11 cellular contexts compared by ENCODE assay signal in the genomic region with DNA sequence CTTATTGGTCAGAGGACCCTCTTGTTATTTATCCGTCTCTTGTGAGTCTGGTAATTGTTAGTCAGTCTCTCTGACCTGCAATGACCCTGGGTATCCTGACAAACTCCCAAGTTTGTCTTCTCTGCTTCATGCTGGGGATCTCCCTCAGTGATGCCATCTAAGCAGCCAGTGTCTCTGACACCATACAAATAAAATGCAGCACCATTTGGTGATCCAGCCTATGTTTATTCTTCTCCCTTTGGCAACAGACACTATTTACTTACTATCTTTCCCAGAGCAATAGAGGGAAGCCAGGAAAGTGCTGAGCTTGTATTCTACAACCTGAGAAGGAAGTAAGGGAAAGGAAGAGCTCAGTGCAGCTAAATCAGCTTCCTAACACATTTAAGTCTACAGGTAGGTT. TPM values are rescaled to one million over a fixed set of nuclear protein-coding genes. Genes with fewer than 3 reads are reported as not detected.
DNase-seq lines count a peak whose midpoint lies in the region; ATAC-seq, FAIRE-seq and TF ChIP-seq lines count a peak whose summit lies in the region.
"Had no signal": no experiment of that assay in that cellular context is flagged by ENCODE, and none has a peak within 500 bp of the region (broad histone marks: within the 10 kb centered on the region; RNA-seq: fewer than 3 reads in every experiment).

No MANE protein-coding gene starts in this region.

- POLR2A ChIA-PET in CD8-positive, alpha-beta T cell (lab: Charles Lee): no interaction called here
- POLR2A ChIA-PET in HepG2 (lab: Yijun Ruan, JAX): no interaction called here

- H3K9me3 ChIP-seq in CD8-positive, alpha-beta T cell (ENCODE audit: low read length): no peaks in the 10 kb centered on the region
- H3K9me3 ChIP-seq in adipocyte (ENCODE audit: control insufficient read depth, low read length): no peaks in the 10 kb centered on the region
- no peaks in the 10 kb centered on the region for H3K9me3 ChIP-seq in HepG2 (ENCODE audit: low read length)

- no peak overlapping the region for H3K9ac ChIP-seq in KMS-11
- no peak overlapping the region for H3K9ac ChIP-seq in adipocyte (ENCODE audit: low read length)
- H3K9ac ChIP-seq in HepG2 (ENCODE audit: insufficient read depth, low read depth, low read length): no peak overlapping the region

- H3K27me3 Mint-ChIP-seq in CD8-positive, alpha-beta T cell (ENCODE audit: low read depth): no peaks in the 10 kb centered on the region

- in situ Hi-C loops in HepG2 (cut with HindIII; ENCODE audit: extremely low pct_ligation_motif_present, low pct_unique_long_range_greater_than_20kb): no loop called here

- no peak for TF ChIP-seq RAD21 in HepG2 (CRISPR knock-in tag; IDR thresholded peaks at IDR 0.05)

- TF ChIP-seq EP300 in HepG2 (IDR thresholded peaks at IDR 0.05; ENCODE audit: low read depth in 2 of 2, low read length in 2 of 2) (peak in 1 of 2 experiments; percentile 24; a peak in 1 of 4 replicates), HepG2 (CRISPR knock-in tag; IDR thresholded peaks at IDR 0.05; ENCODE audit: borderline replicate concordance) (no peak)

- no peak overlapping the region for H3K27ac ChIP-seq in CD8-positive, alpha-beta T cell (ENCODE audit: low read depth, low read length)
- peak overlapping the region; percentile 44; the same call in 1 of the 2 replicates for H3K27ac ChIP-seq in KMS-11
- no peak overlapping the region for H3K27ac ChIP-seq in HepG2 (ENCODE audit: extremely low read length, insufficient read depth, low read length)

- no peak for TF ChIP-seq CTCF in CD8-positive, alpha-beta T cell (IDR thresholded peaks at IDR 0.05)
- TF ChIP-seq CTCF in KMS-11 (conservative IDR thresholded peaks at IDR 0.05; ENCODE audit: low read depth, low read length) (no peak), HepG2 (CRISPR knock-in tag; IDR thresholded peaks at IDR 0.05) (no peak)

- no peak for DNase-seq in CD8-positive, alpha-beta T cell
- DNase-seq in adipocyte (ENCODE audit: low read depth): peak; percentile 47
- DNase-seq in HepG2 (ENCODE audit: low spot score): peak; percentile 76
- DNase-seq in stimulated activated CD4-positive, alpha-beta T cell treated with anti-CD3 and anti-CD28 coated beads, Interleukin-2, amount 100 ng/mL, for 48 hours: no peak
- no peak for DNase-seq in activated gamma-delta T cell (lab: John Stamatoyannopoulos, UW)
- DNase-seq in iPS-NIHi11 (ENCODE audit: low spot score): no peak
- DNase-seq in effector CD8-positive, alpha-beta T cell (lab: John Stamatoyannopoulos, UW): no peak
- DNase-seq: caudate nucleus, OCI-M1 had no signal

- peak overlapping the region; percentile 24 for H3K27ac Mint-ChIP-seq in CD8-positive, alpha-beta T cell

- H3K4me2 ChIP-seq in KMS-11: peak overlapping the region; percentile 31; the same call in 1 of the 2 replicates
- H3K4me2 ChIP-seq in HepG2 (ENCODE audit: low read depth, low read length): no peak overlapping the region

- H3K36me3 Mint-ChIP-seq in CD8-positive, alpha-beta T cell: no peaks in the 10 kb centered on the region

- WGBS in HepG2 (ENCODE audit: low lambda C conversion rate): 23% methylated on average over 1 of the region's 1 CpG

- H3K79me2 ChIP-seq in KMS-11 (ENCODE audit: insufficient read depth, low read depth) (no peaks in the 10 kb centered on the region), HepG2 (ENCODE audit: insufficient read depth, low read length) (no peaks in the 10 kb centered on the region)

- H3K27me3 ChIP-seq in CD8-positive, alpha-beta T cell (ENCODE audit: insufficient read depth, low read length): no peaks in the 10 kb centered on the region
- H3K27me3 ChIP-seq in KMS-11 (ENCODE audit: insufficient read depth, low read depth) (no peaks in the 10 kb centered on the region), adipocyte (replicated peaks; ENCODE audit: control insufficient read depth, insufficient read depth, low read length) (no peaks in the 10 kb centered on the region), HepG2 (ENCODE audit: control insufficient read depth in 1 of 2, insufficient read depth in 2 of 2, low read length in 2 of 2) (no peaks in the 10 kb centered on the region)

- H3K36me3 ChIP-seq in CD8-positive, alpha-beta T cell (ENCODE audit: insufficient read depth, low read length): no peaks in the 10 kb centered on the region
- H3K36me3 ChIP-seq in KMS-11 (ENCODE audit: insufficient read depth): no peaks in the 10 kb centered on the region
- H3K36me3 ChIP-seq in adipocyte (ENCODE audit: control insufficient read depth, insufficient read depth, low read length, severe bottlenecking): no peaks in the 10 kb centered on the region
- H3K36me3 ChIP-seq in HepG2 (replicated peaks in 1 of 2; ENCODE audit: control insufficient read depth in 1 of 2, insufficient read depth in 2 of 2, low read length in 2 of 2): no peaks in the 10 kb centered on the region

- no peak for TF ChIP-seq POLR2A in HepG2 (IDR thresholded peaks at IDR 0.05; ENCODE audit: insufficient read depth in 1 of 2, low read depth in 2 of 2, low read length in 2 of 2)

- CTCF ChIA-PET in CD8-positive, alpha-beta T cell (lab: Charles Lee): no interaction called here
- CTCF ChIA-PET in HepG2 (lab: Yijun Ruan, JAX; ENCODE audit: low intra/inter-chr PET ratio, low total read pairs): no interaction called here

- peaks cover 52% of the 10 kb centered on the region for H3K4me1 ChIP-seq in CD8-positive, alpha-beta T cell (ENCODE audit: insufficient read depth, low read length)
- H3K4me1 ChIP-seq in KMS-11 (ENCODE audit: low read depth, poor library complexity, severe bottlenecking) (peaks cover 23% of the 10 kb centered on the region), adipocyte (ENCODE audit: control insufficient read depth, insufficient read depth, low read length) (peaks cover 5% of the 10 kb centered on the region), HepG2 (ENCODE audit: insufficient read depth, low read length) (peaks cover 15% of the 10 kb centered on the region)

- no TSS peak for BruUV-seq in HepG2 (replicated peaks; lab: Mats Ljungman, UMichigan)

- no peak overlapping the region for H3K4me3 Mint-ChIP-seq in CD8-positive, alpha-beta T cell

- no peak for ATAC-seq in CD8-positive, alpha-beta T cell
- peak; percentile 89 for ATAC-seq in HepG2
- ATAC-seq: activated CD4-positive, CD25-positive, alpha-beta regulatory T cell treated with anti-CD3 and anti-CD28 coated beads, Interleukin-2, amount 50 U/mL, for 24 hours had no signal

- no peaks in the 10 kb centered on the region for H4K20me1 ChIP-seq in KMS-11 (ENCODE audit: insufficient read depth)
- H4K20me1 ChIP-seq in HepG2 (ENCODE audit: insufficient read depth, low read length): no peaks in the 10 kb centered on the region

- intact Hi-C loops in CD8-positive, alpha-beta T cell (cut with DNase I, micrococcal nuclease): no loop called here
- intact Hi-C loops in HepG2 (cut with micrococcal nuclease; ENCODE audit: unreplicated experiment): loop anchor here (2.0 kb wide), 1 partner anchor 30 kb away; no protein-coding TSS in a partner anchor

- H3K4me1 Mint-ChIP-seq in CD8-positive, alpha-beta T cell (ENCODE audit: low read depth): peaks cover 56% of the 10 kb centered on the region

- FAIRE-seq in HepG2 (lab: Jason Lieb, UNC): peak; percentile 26

- H2AFZ ChIP-seq in KMS-11 (ENCODE audit: low read depth) (no peak overlapping the region), HepG2 (ENCODE audit: low read length) (no peak overlapping the region)

- H3K4me3 ChIP-seq in CD8-positive, alpha-beta T cell (ENCODE audit: low read depth, low read length): no peak overlapping the region
- H3K4me3 ChIP-seq in KMS-11 (IDR thresholded peaks at IDR 0.05; ENCODE audit: insufficient read depth, low read depth, low read length): no peak overlapping the region
- H3K4me3 ChIP-seq in adipocyte (ENCODE audit: low read length): no peak overlapping the region
- H3K4me3 ChIP-seq in HepG2 (replicated peaks in 1 of 3; ENCODE audit: insufficient read depth in 1 of 3, low read depth in 2 of 3, low read length in 3 of 3): no peak overlapping the region

- no peaks in the 10 kb centered on the region for H3K9me3 Mint-ChIP-seq in CD8-positive, alpha-beta T cell

TF ChIP-seq in HepG2, 621 proteins besides CTCF, POLR2A, EP300 and RAD21 (continues in another document):
- no peak for TF ChIP-seq TAF15 (IDR thresholded peaks at IDR 0.05; ENCODE audit: low read depth, low read length, poor library complexity, severe bottlenecking)
- TF ChIP-seq SP140L (CRISPR knock-in tag; IDR thresholded peaks at IDR 0.05; ENCODE audit: borderline replicate concordance): no peak
- TF ChIP-seq ZKSCAN5 (CRISPR knock-in tag; IDR thresholded peaks at IDR 0.05): no peak
- TF ChIP-seq ZBTB1 (CRISPR knock-in tag; IDR thresholded peaks at IDR 0.05; ENCODE audit: borderline replicate concordance): no peak
- no peak for TF ChIP-seq ZFP36L1 (CRISPR knock-in tag; IDR thresholded peaks at IDR 0.05)
- no peak for TF ChIP-seq SRSF1 (optimal IDR thresholded peaks at IDR 0.05; ENCODE audit: low read depth, low read length)
- no peak for TF ChIP-seq REPIN1 (CRISPR knock-in tag; IDR thresholded peaks at IDR 0.05; ENCODE audit: borderline replicate concordance, low read depth)
- TF ChIP-seq SMYD3 (CRISPR knock-in tag; IDR thresholded peaks at IDR 0.05): no peak

RNA-seq across cellular contexts. Expression of a gene that starts 15.9 kb away (rescaled TPM):
- 1 to 10 TPM; 2.8 to 4.8 TPM for total RNA-seq in CD8-positive, alpha-beta T cell
- 5.5 and 7.9 TPM in 2 replicates for total RNA-seq in HepG2 (2016; rRNA removed; fragmentation: Illumina TruSeq; extraction: Trizol)
- total RNA-seq in HepG2 (2016; cell fraction: cytosol; rRNA removed; fragmentation: Illumina TruSeq; extraction: Trizol; ENCODE audit: low read depth): 3.0 and 3.9 TPM in 2 replicates
- 5.1 and 8.6 TPM in 2 replicates for total RNA-seq in HepG2 (2016; cell fraction: insoluble cytoplasmic fraction; rRNA removed; fragmentation: Illumina TruSeq; extraction: Trizol)
- 2.8 and 3.4 TPM in 2 replicates for total RNA-seq in HepG2 (2016; cell fraction: membrane; rRNA removed; fragmentation: Illumina TruSeq; extraction: Trizol)
- 14.0 and 14.4 TPM in 2 replicates for total RNA-seq in HepG2 (2016; cell fraction: nucleus; rRNA removed; fragmentation: Illumina TruSeq; extraction: Trizol)
- 18.1 and 24.3 TPM in 2 replicates for polyA plus RNA-seq in HepG2 (2011; rRNA removed)
- polyA plus RNA-seq in HepG2 (2011; cell fraction: cytosol; rRNA removed): 15.4 and 23.2 TPM in 2 replicates
- polyA plus RNA-seq in HepG2 (2011; cell fraction: nucleus; rRNA removed): 27.2 and 31.6 TPM in 2 replicates
- polyA plus RNA-seq in HepG2 (2012): 41.2 and 105 TPM in 2 replicates
- 1.3 and 1.5 TPM in 2 replicates for polyA plus RNA-seq in HepG2 (2016; cell fraction: cytosol; fragmentation: Illumina TruSeq; extraction: Trizol; ENCODE audit: low read depth)
- 5.2 and 7.0 TPM in 2 replicates for polyA plus RNA-seq in HepG2 (2016; cell fraction: insoluble cytoplasmic fraction; fragmentation: Illumina TruSeq; extraction: Trizol; ENCODE audit: low read depth)
- 3.2 and 3.5 TPM in 2 replicates for polyA plus RNA-seq in HepG2 (2016; cell fraction: membrane; fragmentation: Illumina TruSeq; extraction: Trizol; ENCODE audit: low read depth)
- polyA plus RNA-seq in HepG2 (2016; cell fraction: nucleus; fragmentation: Illumina TruSeq; extraction: Trizol; ENCODE audit: insufficient read depth, low read depth): 24.9 and 28.8 TPM in 2 replicates
- 1.8 and 14.9 TPM in 2 replicates for polyA minus RNA-seq in HepG2 (2011; rRNA and poly(A)+ RNA removed; ENCODE audit: low replicate concordance)
- 11.7 and 23.7 TPM in 2 replicates for polyA minus RNA-seq in HepG2 (2011; cell fraction: cytosol; rRNA and poly(A)+ RNA removed)
- polyA minus RNA-seq in HepG2 (2011; cell fraction: nucleus; rRNA and poly(A)+ RNA removed): 15.5 and 22.8 TPM in 2 replicates

Comparison
In these comparisons a context has a peak if more than half of its experiments do, and no peak if none do; other contexts are left out.
1. DNase-seq: peak in adipocyte (single experiment) and HepG2 (single experiment); none in CD8-positive, alpha-beta T cell (0 of 7), stimulated activated CD4-positive, alpha-beta T cell treated with anti-CD3 and anti-CD28 coated beads, Interleukin-2, amount 100 ng/mL, for 48 hours (0 of 2), activated gamma-delta T cell (single experiment), iPS-NIHi11 (single experiment) and effector CD8-positive, alpha-beta T cell (single experiment).